ENCODE assay signal across 1 cellular context in genomic region chrX:42195506-42195905, GRCh38.
TF ChIP-seq lines count a peak whose summit lies in the region.

No MANE protein-coding gene starts in this region.

TF ChIP-seq in GM23338, 12 proteins besides CTCF, POLR2A, EP300 and RAD21 (continued from another document):
- TF ChIP-seq ZNF462 (CRISPR knock-in tag; IDR thresholded peaks at IDR 0.05) (no peak), STAT1 (IDR thresholded peaks at IDR 0.05; ENCODE audit: unreplicated experiment) (no peak), EZH2 (IDR thresholded peaks at IDR 0.05; ENCODE audit: low read depth, unreplicated experiment) (no peak)
